25 cellular contexts compared by ENCODE assay signal in the genomic region with DNA sequence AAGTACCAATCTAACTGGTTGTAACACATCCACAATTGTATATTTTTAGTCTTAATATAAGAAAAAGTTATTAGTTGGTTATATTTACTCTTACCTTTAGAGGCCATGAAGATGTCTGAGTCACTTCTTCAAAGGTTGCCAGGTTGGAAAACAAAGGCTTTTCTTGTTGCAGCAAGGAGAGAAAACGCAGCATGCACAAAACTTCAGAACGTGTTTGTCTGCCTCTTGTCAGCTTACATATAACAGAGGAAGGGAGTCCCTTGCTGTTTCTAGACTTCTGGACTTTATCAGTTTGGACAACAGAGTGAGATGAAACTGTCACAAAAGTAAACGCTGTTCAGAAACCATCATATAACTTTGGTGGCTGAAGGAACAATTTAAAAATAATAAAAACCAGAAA. TPM values are rescaled to one million over a fixed set of nuclear protein-coding genes. Genes with fewer than 3 reads are reported as not detected.
"Had no signal": no experiment of that assay in that cellular context is flagged by ENCODE, and none has a peak within 500 bp of the region (broad histone marks: within the 10 kb centered on the region; RNA-seq: fewer than 3 reads in every experiment).

A gene with protein sequence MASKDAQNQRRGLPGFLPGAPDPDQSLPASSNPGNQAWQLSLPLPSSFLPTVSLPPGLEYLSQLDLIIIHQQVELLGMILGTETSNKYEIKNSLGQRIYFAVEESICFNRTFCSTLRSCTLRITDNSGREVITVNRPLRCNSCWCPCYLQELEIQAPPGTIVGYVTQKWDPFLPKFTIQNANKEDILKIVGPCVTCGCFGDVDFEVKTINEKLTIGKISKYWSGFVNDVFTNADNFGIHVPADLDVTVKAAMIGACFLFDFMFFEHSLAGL (minus strand): TSS at position 241 of the 400 bp plus-strand sequence. CDS start 134 bp downstream, at position 107.

- H3K27ac Mint-ChIP-seq: activated naive CD4-positive, alpha-beta T cell treated with anti-CD3 and anti-CD28 coated beads, Interleukin-2, amount 50 U/mL, for 24 hours; dendritic cell treated with granulocyte-macrophage colony-stimulating factor and Interleukin-4, amounts not matched to agents 40 ng/mL and 50 ng/mL, for 4 days; nephron progenitor cell; T-helper 1 cell treated with Interleukin-12 subunit alpha and Interleukin-12 subunit beta and Interleukin-4 antibody, amounts not matched to agents 30 μg/mL and 1 μg/mL, for 36 hours had no signal

- H3K27ac ChIP-seq: ascending aorta, esophagus squamous epithelium, tibial artery had no signal

- H3K36me3 ChIP-seq: ascending aorta, esophagus squamous epithelium, tibial artery had no signal

- H3K36me3 Mint-ChIP-seq: activated naive CD4-positive, alpha-beta T cell treated with anti-CD3 and anti-CD28 coated beads, Interleukin-2, amount 50 U/mL, for 24 hours had no signal

- FAIRE-seq: urothelium cell line had no signal

- H3K4me1 Mint-ChIP-seq: activated naive CD4-positive, alpha-beta T cell treated with anti-CD3 and anti-CD28 coated beads, Interleukin-2, amount 50 U/mL, for 24 hours; nephron progenitor cell had no signal

- H3K4me1 ChIP-seq: ascending aorta, esophagus squamous epithelium, tibial artery had no signal

- H3K4me3 Mint-ChIP-seq: activated naive CD4-positive, alpha-beta T cell treated with anti-CD3 and anti-CD28 coated beads, Interleukin-2, amount 50 U/mL, for 24 hours; dendritic cell treated with granulocyte-macrophage colony-stimulating factor and Interleukin-4, amounts not matched to agents 40 ng/mL and 50 ng/mL, for 4 days; nephron progenitor cell; T-helper 1 cell treated with Interleukin-12 subunit alpha and Interleukin-12 subunit beta and Interleukin-4 antibody, amounts not matched to agents 30 μg/mL and 1 μg/mL, for 36 hours had no signal

- H3K9me3 ChIP-seq: ascending aorta, esophagus squamous epithelium, tibial artery had no signal

- H3K4me3 ChIP-seq: ascending aorta, esophagus squamous epithelium, tibial artery had no signal

- H3K27me3 ChIP-seq: ascending aorta, esophagus squamous epithelium, tibial artery had no signal

- H3K27me3 Mint-ChIP-seq: dendritic cell treated with granulocyte-macrophage colony-stimulating factor and Interleukin-4, amounts not matched to agents 40 ng/mL and 50 ng/mL, for 4 days had no signal

- H3K9me3 Mint-ChIP-seq: activated naive CD4-positive, alpha-beta T cell treated with anti-CD3 and anti-CD28 coated beads, Interleukin-2, amount 50 U/mL, for 24 hours; dendritic cell treated with granulocyte-macrophage colony-stimulating factor and Interleukin-4, amounts not matched to agents 40 ng/mL and 50 ng/mL, for 4 days; nephron progenitor cell; T-helper 1 cell treated with Interleukin-12 subunit alpha and Interleukin-12 subunit beta and Interleukin-4 antibody, amounts not matched to agents 30 μg/mL and 1 μg/mL, for 36 hours had no signal

- DNase-seq: activated CD4-positive, alpha-beta T cell treated with anti-CD3 and anti-CD28 coated beads, Interleukin-2, amount 50 U/mL, for 1 hour; activated CD8-positive, alpha-beta memory T cell treated with anti-CD3 and anti-CD28 coated beads, Interleukin-2, amount 50 U/mL, for 4 hours; activated effector memory CD4-positive, alpha-beta T cell treated with anti-CD3 and anti-CD28 coated beads, Interleukin-2, amount 50 U/mL, for 16 hours; activated T-cell treated with anti-CD3 and anti-CD28 coated beads, Interleukin-2, amount 50 U/mL, for 48 hours; effector CD8-positive, alpha-beta T cell; esophagus squamous epithelium; hypothalamus; kidney; nephron progenitor cell; occipital lobe; posterior cingulate gyrus; stimulated activated naive CD8-positive, alpha-beta T cell treated with anti-CD3 and anti-CD28 coated beads, Interleukin-15, Interleukin-2, amounts not matched to agents 100 U/mL and 50 U/mL, for 24 hours; substantia nigra; tibial artery had no signal

RNA-seq across cellular contexts. Expression of the gene that starts here (rescaled TPM):
- total RNA-seq: ascending aorta, chondrocyte, esophagus squamous epithelium, glomerular endothelial cell, kidney, left lobe of liver, lung microvascular endothelial cell, myocyte, occipital lobe had no signal
- polyA plus RNA-seq: adipose tissue had no signal
